Comparison of ENCODE assay signal across 8 cellular contexts in the genomic region with DNA sequence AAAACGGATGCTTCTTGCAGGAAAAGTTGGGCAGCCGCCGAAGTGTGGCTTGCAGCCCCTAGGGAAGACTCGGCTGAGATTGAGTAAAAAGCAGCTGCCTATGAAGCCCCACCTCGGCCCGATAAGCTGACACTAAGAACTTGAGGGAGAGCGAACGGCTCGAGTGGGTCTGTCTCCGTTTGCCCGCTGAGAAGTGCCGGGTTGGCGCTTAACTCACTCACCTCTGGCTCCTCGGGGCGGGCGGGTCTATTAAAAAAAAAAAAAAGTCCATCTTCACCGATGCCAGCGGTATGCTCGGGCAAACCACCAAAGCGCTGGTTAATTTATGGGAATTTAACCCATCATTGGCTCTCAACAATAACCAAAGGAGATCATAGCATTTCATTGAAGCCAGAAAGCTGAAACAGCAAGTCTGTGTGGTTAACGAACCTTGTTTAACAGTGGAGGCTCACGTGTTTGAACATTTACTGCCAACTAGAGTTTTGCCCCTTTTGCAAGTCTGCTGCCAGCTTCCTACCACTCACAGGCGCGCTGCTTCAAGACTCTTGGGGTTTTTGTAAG. TPM values are rescaled to one million over a fixed set of nuclear protein-coding genes. Genes with fewer than 3 reads are reported as not detected.
DNase-seq lines count a peak whose midpoint lies in the region; TF ChIP-seq lines count a peak whose summit lies in the region.

No MANE protein-coding gene starts in this region.

- peak; percentile 39 for DNase-seq in NCI-H146 (lab: John Stamatoyannopoulos, UW)
- DNase-seq in NCI-H146 treated with DMSO at 0.1 percent for 48 hours (lab: John Stamatoyannopoulos, UW; ENCODE audit: unreplicated experiment) = no peak
- peak; percentile 24 for DNase-seq in NCI-H2171 (lab: John Stamatoyannopoulos, UW)
- DNase-seq in activated CD8-positive, alpha-beta memory T cell treated with anti-CD3 and anti-CD28 coated beads, Interleukin-2, amount 50 U/mL, for 4 hours = peak; percentile 42
- no peak for DNase-seq in esophagus muscularis mucosa (ENCODE audit: extremely low spot score)
- DNase-seq in testis = peak; percentile 47
- DNase-seq in cerebellar nuclear complex (lab: John Stamatoyannopoulos, UW) = no peak

- intact Hi-C loops in esophagus muscularis mucosa (cut with DNase I) (no loop called here), testis (cut with DNase I; ENCODE audit: low total_unique reads) (no loop called here)

- TF ChIP-seq EP300 in esophagus muscularis mucosa (IDR thresholded peaks at IDR 0.05) = no peak

- no peaks in the 10 kb centered on the region for H3K27me3 ChIP-seq in esophagus muscularis mucosa
- H3K27me3 ChIP-seq in muscle layer of duodenum (ENCODE audit: low read depth, low read length) = no peaks in the 10 kb centered on the region
- H3K27me3 ChIP-seq in testis = no peaks in the 10 kb centered on the region

- H3K4me3 ChIP-seq in esophagus muscularis mucosa = peak overlapping the region; percentile 77 to 94 (median 88)
- H3K4me3 ChIP-seq in muscle layer of duodenum (ENCODE audit: low read depth in 1 of 2, low read length in 2 of 2) = peak overlapping the region; percentile 73 to 80
- H3K4me3 ChIP-seq in testis = peak overlapping the region; percentile 63 to 94

- H3K9me3 ChIP-seq in esophagus muscularis mucosa (no peaks in the 10 kb centered on the region), muscle layer of duodenum (ENCODE audit: control insufficient read depth in 1 of 2, low read length in 2 of 2) (no peaks in the 10 kb centered on the region), testis (no peaks in the 10 kb centered on the region)

- H3K4me1 ChIP-seq in esophagus muscularis mucosa (peaks cover 15 to 72% (median 61%) of the 10 kb centered on the region in 4 donors), muscle layer of duodenum (ENCODE audit: control insufficient read depth in 1 of 2, insufficient read depth in 2 of 2, low read length in 2 of 2) (peaks cover 3 to 8% of the 10 kb centered on the region in 2 donors), testis (peaks cover 39% of the 10 kb centered on the region)

- TF ChIP-seq CTCF in esophagus muscularis mucosa (IDR thresholded peaks at IDR 0.05) (no peak), testis (IDR thresholded peaks at IDR 0.05) (no peak)

- H3K36me3 ChIP-seq in esophagus muscularis mucosa (no peaks in the 10 kb centered on the region), muscle layer of duodenum (ENCODE audit: control insufficient read depth in 1 of 2, insufficient read depth in 2 of 2, low read length in 2 of 2) (no peaks in the 10 kb centered on the region), testis (ENCODE audit: low read depth, missing control alignments) (no peaks in the 10 kb centered on the region)

- H3K27ac ChIP-seq in esophagus muscularis mucosa (replicated peaks in 1 of 4) = peak overlapping the region; percentile 90 to 96 (median 94)
- peak overlapping the region; percentile 83 for H3K27ac ChIP-seq in muscle layer of duodenum (ENCODE audit: low read length)
- peak overlapping the region; percentile 56 to 86 for H3K27ac ChIP-seq in testis

- 0% methylated on average over 9 of the region's 24 CpGs for WGBS in esophagus muscularis mucosa
- WGBS in testis, 2 donors = 0 to 1% methylated on average over 24 of the region's 24 CpGs

- TF ChIP-seq POLR2A in esophagus muscularis mucosa (IDR thresholded peaks at IDR 0.05; ENCODE audit: low read depth) (no peak), testis (IDR thresholded peaks at IDR 0.05) (no peak)

RNA-seq across cellular contexts. Expression of a gene that starts 1.0 kb away (rescaled TPM):
- total RNA-seq in esophagus muscularis mucosa = 10 to 100 TPM; 36.1 to 73.4 (median 54.8) TPM
- total RNA-seq in testis = 10 to 100 TPM; 35.1 to 39.3 TPM
- polyA plus RNA-seq in testis (ENCODE audit: insufficient read depth, low read depth, low replicate concordance) = 29.2 TPM

RNA-seq across cellular contexts. Expression of a gene that starts 55.5 kb away (rescaled TPM):
- 10 to 100 TPM; 23.3 to 32.6 (median 24.0) TPM for total RNA-seq in esophagus muscularis mucosa
- 10 to 100 TPM; 72.8 to 78.3 TPM for total RNA-seq in testis
- polyA plus RNA-seq in testis (ENCODE audit: insufficient read depth, low read depth, low replicate concordance) = 80.5 TPM

RNA-seq across cellular contexts. Expression of a gene that starts 55.6 kb away (rescaled TPM):
- total RNA-seq in esophagus muscularis mucosa = 10 to 100 TPM; 59.8 to 94.4 (median 69.4) TPM
- total RNA-seq in testis = 100 to 1,000 TPM; 131 to 147 TPM
- polyA plus RNA-seq in testis (ENCODE audit: insufficient read depth, low read depth, low replicate concordance) = 122 TPM

Comparison
In these comparisons a context has a peak if more than half of its experiments do, and no peak if none do; other contexts are left out.
1. DNase-seq: peak in NCI-H146 (single experiment), NCI-H2171 (single experiment), activated CD8-positive, alpha-beta memory T cell treated with anti-CD3 and anti-CD28 coated beads, Interleukin-2, amount 50 U/mL, for 4 hours (single experiment) and testis (single experiment); none in NCI-H146 treated with DMSO at 0.1 percent for 48 hours (single experiment), esophagus muscularis mucosa (single experiment) and cerebellar nuclear complex (0 of 2).
2. Peak in every context shown above with its lines, with median percentiles within 50 percentile points of each other: H3K27ac ChIP-seq and H3K4me3 ChIP-seq.